ENCODE assay signal across 1 cellular context in the genomic region with DNA sequence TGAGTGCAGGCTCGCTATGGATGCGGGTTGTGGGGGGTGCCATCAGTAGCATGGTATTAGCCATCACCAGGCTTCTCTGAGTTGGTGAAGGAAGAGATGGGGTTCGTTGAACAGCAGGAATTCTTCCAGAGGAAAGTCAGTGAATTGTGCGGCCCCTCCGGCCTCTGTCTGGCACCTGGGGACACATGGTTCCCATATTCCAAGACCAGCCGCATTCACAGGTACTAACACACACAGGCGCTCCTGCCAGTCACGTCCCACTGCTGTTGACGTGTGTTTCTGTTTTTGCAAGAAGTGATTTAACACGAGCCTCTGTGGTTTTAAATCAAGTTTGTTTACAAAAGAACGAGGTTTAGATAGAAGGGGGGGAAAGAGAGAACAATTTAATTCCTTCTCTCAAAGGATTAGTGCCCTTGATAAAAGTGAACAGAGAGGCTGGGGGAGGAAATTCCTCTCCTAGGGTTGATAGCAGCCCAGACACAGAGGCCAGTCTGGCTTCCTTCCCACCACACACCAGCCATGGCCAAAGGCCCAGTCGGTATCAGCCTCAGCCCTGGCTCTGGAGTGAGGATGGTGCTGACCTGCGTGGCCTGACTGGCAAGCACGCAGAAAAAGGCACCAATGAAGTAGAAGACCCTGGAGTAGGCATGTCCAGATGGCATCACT.
TF ChIP-seq lines count a peak whose summit lies in the region.

No MANE protein-coding gene starts in this region.

TF ChIP-seq in IMR-90, 13 proteins besides CTCF, POLR2A, EP300 and RAD21:
- TF ChIP-seq NFE2L2 (IDR thresholded peaks at IDR 0.05; ENCODE audit: low read depth, low read length) (no peak), CEBPB (IDR thresholded peaks at IDR 0.05; ENCODE audit: low read depth, low read length) (no peak), MAFK (IDR thresholded peaks at IDR 0.05; ENCODE audit: low read depth, low read length) (no peak), MXI1 (IDR thresholded peaks at IDR 0.05; ENCODE audit: borderline replicate concordance, low read depth, low read length) (no peak), FOS (IDR thresholded peaks at IDR 0.05; ENCODE audit: low read depth, low read length) (no peak), CHD1 (IDR thresholded peaks at IDR 0.05; ENCODE audit: low read depth, low read length) (no peak), SMC3 (IDR thresholded peaks at IDR 0.05; ENCODE audit: low read depth, low read length) (no peak), RFX5 (IDR thresholded peaks at IDR 0.05; ENCODE audit: low read depth, low read length) (no peak), BHLHE40 (IDR thresholded peaks at IDR 0.05; ENCODE audit: low read depth, low read length) (no peak), MAZ (IDR thresholded peaks at IDR 0.05; ENCODE audit: borderline replicate concordance, low read depth, low read length) (no peak), RCOR1 (IDR thresholded peaks at IDR 0.05; ENCODE audit: insufficient replicate concordance, low read length) (no peak)
- TF ChIP-seq, protein P1, sequence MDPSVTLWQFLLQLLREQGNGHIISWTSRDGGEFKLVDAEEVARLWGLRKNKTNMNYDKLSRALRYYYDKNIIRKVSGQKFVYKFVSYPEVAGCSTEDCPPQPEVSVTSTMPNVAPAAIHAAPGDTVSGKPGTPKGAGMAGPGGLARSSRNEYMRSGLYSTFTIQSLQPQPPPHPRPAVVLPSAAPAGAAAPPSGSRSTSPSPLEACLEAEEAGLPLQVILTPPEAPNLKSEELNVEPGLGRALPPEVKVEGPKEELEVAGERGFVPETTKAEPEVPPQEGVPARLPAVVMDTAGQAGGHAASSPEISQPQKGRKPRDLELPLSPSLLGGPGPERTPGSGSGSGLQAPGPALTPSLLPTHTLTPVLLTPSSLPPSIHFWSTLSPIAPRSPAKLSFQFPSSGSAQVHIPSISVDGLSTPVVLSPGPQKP (IDR thresholded peaks at IDR 0.05; ENCODE audit: borderline replicate concordance, low read depth, low read length): no peak
- TF ChIP-seq, protein P2, sequence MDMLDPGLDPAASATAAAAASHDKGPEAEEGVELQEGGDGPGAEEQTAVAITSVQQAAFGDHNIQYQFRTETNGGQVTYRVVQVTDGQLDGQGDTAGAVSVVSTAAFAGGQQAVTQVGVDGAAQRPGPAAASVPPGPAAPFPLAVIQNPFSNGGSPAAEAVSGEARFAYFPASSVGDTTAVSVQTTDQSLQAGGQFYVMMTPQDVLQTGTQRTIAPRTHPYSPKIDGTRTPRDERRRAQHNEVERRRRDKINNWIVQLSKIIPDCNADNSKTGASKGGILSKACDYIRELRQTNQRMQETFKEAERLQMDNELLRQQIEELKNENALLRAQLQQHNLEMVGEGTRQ (IDR thresholded peaks at IDR 0.05; ENCODE audit: low read depth, low read length): no peak
